In the genomic region with DNA sequence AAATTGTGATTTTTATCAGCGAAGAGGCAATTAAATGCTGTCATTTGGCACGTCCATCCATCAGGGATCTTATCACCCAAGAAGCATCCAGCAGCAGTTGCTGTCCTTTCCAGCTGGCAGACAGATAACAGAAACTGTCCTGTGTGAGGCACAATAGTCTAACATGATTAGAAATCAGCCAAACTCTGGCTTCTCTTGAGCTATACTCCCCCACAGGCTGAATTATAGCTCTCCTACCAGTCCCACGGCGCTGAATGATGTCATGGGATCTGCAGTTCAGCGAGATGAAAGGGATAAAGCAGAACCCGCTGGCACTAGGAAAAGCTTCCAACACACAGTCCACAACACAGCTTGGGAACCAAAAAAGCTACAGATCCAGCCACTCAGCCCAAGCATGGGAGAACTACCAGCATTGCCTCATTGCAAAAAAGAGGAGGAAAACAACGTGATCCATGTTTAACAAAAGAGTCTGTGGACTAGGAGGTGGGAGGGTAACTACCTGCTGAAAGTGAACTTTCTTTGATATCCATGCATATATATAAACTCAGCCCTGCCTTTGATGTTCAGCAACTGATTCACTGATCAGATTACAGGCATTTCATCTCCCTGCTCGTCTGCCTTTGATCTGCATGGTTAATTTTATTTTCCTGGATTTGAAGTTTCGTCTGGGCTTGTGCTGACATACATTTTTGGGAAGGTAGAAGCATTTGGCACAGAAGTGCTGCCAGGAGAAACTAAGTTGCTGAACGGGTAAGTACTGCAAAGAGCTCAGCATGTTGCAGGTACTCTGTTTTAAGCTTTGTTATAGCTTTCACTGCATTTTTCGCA, we compare ENCODE assay signal across 1 cellular context.
TF ChIP-seq lines count a peak whose summit lies in the region.

A gene with protein sequence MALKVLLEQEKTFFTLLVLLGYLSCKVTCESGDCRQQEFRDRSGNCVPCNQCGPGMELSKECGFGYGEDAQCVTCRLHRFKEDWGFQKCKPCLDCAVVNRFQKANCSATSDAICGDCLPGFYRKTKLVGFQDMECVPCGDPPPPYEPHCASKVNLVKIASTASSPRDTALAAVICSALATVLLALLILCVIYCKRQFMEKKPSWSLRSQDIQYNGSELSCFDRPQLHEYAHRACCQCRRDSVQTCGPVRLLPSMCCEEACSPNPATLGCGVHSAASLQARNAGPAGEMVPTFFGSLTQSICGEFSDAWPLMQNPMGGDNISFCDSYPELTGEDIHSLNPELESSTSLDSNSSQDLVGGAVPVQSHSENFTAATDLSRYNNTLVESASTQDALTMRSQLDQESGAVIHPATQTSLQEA (plus strand): TSS at position 314 of the 828 bp plus-strand sequence. CDS start 19,772 bp downstream, outside the sequence.

TF ChIP-seq in neural cell, 6 proteins besides CTCF, POLR2A, EP300 and RAD21 (continued from another document):
- TF ChIP-seq TAF1 (IDR thresholded peaks at IDR 0.05; ENCODE audit: low read depth): no peak
- no peak for TF ChIP-seq MXI1 (conservative IDR thresholded peaks at IDR 0.05; ENCODE audit: poor library complexity, severe bottlenecking)
- no peak for TF ChIP-seq SMC3 (conservative IDR thresholded peaks at IDR 0.05; ENCODE audit: poor library complexity)
- no peak for TF ChIP-seq EZH2 (IDR thresholded peaks at IDR 0.05; ENCODE audit: borderline replicate concordance, insufficient read depth, low read length, poor library complexity, severe bottlenecking)
TF ChIP-seq in neural cell: peak in this region for 0.
